18 cellular contexts compared by ENCODE assay signal in genomic region chr11:70682056-70682455, GRCh38.
DNase-seq lines count a peak whose midpoint lies in the region; ATAC-seq and TF ChIP-seq lines count a peak whose summit lies in the region.
"Had no signal": no experiment of that assay in that cellular context is flagged by ENCODE, and none has a peak within 500 bp of the region (broad histone marks: within the 10 kb centered on the region; RNA-seq: fewer than 3 reads in every experiment).

No MANE protein-coding gene starts in this region.

- H3K4me1 ChIP-seq in heart left ventricle (no peaks in the 10 kb centered on the region), neural progenitor cell (no peaks in the 10 kb centered on the region)
- H3K4me1 ChIP-seq: Caco-2 had no signal

- no peak overlapping the region for H3K9ac ChIP-seq in neural progenitor cell
- H3K9ac ChIP-seq: BLaER1 had no signal

- no peak overlapping the region for H3K27ac Mint-ChIP-seq in neural progenitor cell
- H3K27ac Mint-ChIP-seq in stimulated activated effector memory CD8-positive, alpha-beta T cell treated with anti-CD3 and anti-CD28 coated beads, Interleukin-12 subunit alpha, Interleukin-12 subunit beta, amount 100 ng/mL, for 72 hours: peak overlapping the region; percentile 22
- H3K27ac Mint-ChIP-seq: B cell; CD4-positive, CD25-positive, alpha-beta regulatory T cell; CD8-positive, alpha-beta T cell; GM23338 had no signal

- peaks cover 0 to 5% (median 0%) of the 10 kb centered on the region in 9 donors for H3K27me3 ChIP-seq in heart left ventricle
- no peaks in the 10 kb centered on the region for H3K27me3 ChIP-seq in neural progenitor cell
- H3K27me3 ChIP-seq: BLaER1 had no signal

- WGBS in heart left ventricle, 4 donors: 74 to 85% (median 83%) methylated on average over 7 to 10 of the region's 10 CpGs

- no peak for TF ChIP-seq POLR2A in heart left ventricle (IDR thresholded peaks at IDR 0.05)

- intact Hi-C loops in Right ventricle myocardium inferior (cut with DNase I) (no loop called here), heart left ventricle (cut with DNase I) (no loop called here)

- no peaks in the 10 kb centered on the region for H3K9me3 Mint-ChIP-seq in neural progenitor cell
- no peaks in the 10 kb centered on the region for H3K9me3 Mint-ChIP-seq in stimulated activated effector memory CD8-positive, alpha-beta T cell treated with anti-CD3 and anti-CD28 coated beads, Interleukin-12 subunit alpha, Interleukin-12 subunit beta, amount 100 ng/mL, for 72 hours
- H3K9me3 Mint-ChIP-seq: CD8-positive, alpha-beta T cell; GM23338; H9 had no signal

- no peak overlapping the region for H3K27ac ChIP-seq in heart left ventricle
- no peak overlapping the region for H3K27ac ChIP-seq in neural progenitor cell
- H3K27ac ChIP-seq: 22Rv1, BLaER1, C4-2B had no signal

- H2AFZ ChIP-seq in neural progenitor cell (replicated peaks): no peak overlapping the region
- H2AFZ ChIP-seq: GM23338 had no signal

- TF ChIP-seq CTCF in heart left ventricle (IDR thresholded peaks at IDR 0.05): no peak
- TF ChIP-seq CTCF in neural progenitor cell (IDR thresholded peaks at IDR 0.05): no peak
- TF ChIP-seq CTCF in GM13976 (IDR thresholded peaks at IDR 0.05; ENCODE audit: borderline replicate concordance, control extremely low read depth, extremely low read depth, insufficient read depth, missing control alignments): no peak

- no peaks in the 10 kb centered on the region for H3K36me3 Mint-ChIP-seq in neural progenitor cell
- no peaks in the 10 kb centered on the region for H3K36me3 Mint-ChIP-seq in stimulated activated effector memory CD8-positive, alpha-beta T cell treated with anti-CD3 and anti-CD28 coated beads, Interleukin-12 subunit alpha, Interleukin-12 subunit beta, amount 100 ng/mL, for 72 hours
- H3K36me3 Mint-ChIP-seq: CD4-positive, CD25-positive, alpha-beta regulatory T cell; CD8-positive, alpha-beta T cell had no signal

- no peaks in the 10 kb centered on the region for H3K79me2 ChIP-seq in neural progenitor cell (ENCODE audit: low read depth)

- ATAC-seq in Right ventricle myocardium inferior (no peak), heart left ventricle (no peak), HG03460 (IDR thresholded peaks at IDR 0.05; ENCODE audit: unreplicated experiment) (no peak)
- ATAC-seq in stimulated activated effector memory CD8-positive, alpha-beta T cell treated with anti-CD3 and anti-CD28 coated beads, Interleukin-12 subunit alpha, Interleukin-12 subunit beta, amount 100 ng/mL, for 72 hours: no peak
- ATAC-seq: CD8-positive, alpha-beta T cell; GM23338; HCT116 had no signal

- H3K4me3 ChIP-seq in heart left ventricle: no peak overlapping the region
- H3K4me3 ChIP-seq in neural progenitor cell: no peak overlapping the region
- H3K4me3 ChIP-seq: BLaER1, GM23338 had no signal

- H4K20me1 ChIP-seq in neural progenitor cell (ENCODE audit: low read depth): no peaks in the 10 kb centered on the region

- peaks cover 8% of the 10 kb centered on the region for H3K4me1 Mint-ChIP-seq in neural progenitor cell
- no peaks in the 10 kb centered on the region for H3K4me1 Mint-ChIP-seq in stimulated activated effector memory CD8-positive, alpha-beta T cell treated with anti-CD3 and anti-CD28 coated beads, Interleukin-12 subunit alpha, Interleukin-12 subunit beta, amount 100 ng/mL, for 72 hours
- H3K4me1 Mint-ChIP-seq: B cell; CD4-positive, CD25-positive, alpha-beta regulatory T cell had no signal

- H3K9me3 ChIP-seq in heart left ventricle (no peaks in the 10 kb centered on the region), neural progenitor cell (ENCODE audit: low read depth) (no peaks in the 10 kb centered on the region)
- H3K9me3 ChIP-seq: BLaER1, Caco-2 had no signal

- peak; percentile 11 for DNase-seq in Right ventricle myocardium inferior (ENCODE audit: missing footprints)
- no peak for DNase-seq in heart left ventricle
- no peak for DNase-seq in neural progenitor cell (ENCODE audit: low spot score)
- DNase-seq in stimulated activated effector memory CD8-positive, alpha-beta T cell treated with anti-CD3 and anti-CD28 coated beads, Interleukin-12 subunit alpha, Interleukin-12 subunit beta, amount 100 ng/mL, for 72 hours (ENCODE audit: low spot score in 2 of 2): no peak
- no peak for DNase-seq in GM13976 (ENCODE audit: low spot score)
- DNase-seq: Caco-2; CD4-positive, CD25-positive, alpha-beta regulatory T cell; CD8-positive, alpha-beta T cell; DMS153; DND-41; H9 had no signal

- H3K27me3 Mint-ChIP-seq in neural progenitor cell (ENCODE audit: insufficient read depth, low read depth): peaks cover 7% of the 10 kb centered on the region
- H3K27me3 Mint-ChIP-seq: CD4-positive, CD25-positive, alpha-beta regulatory T cell had no signal

- H3K4me2 ChIP-seq in neural progenitor cell: no peak overlapping the region
- H3K4me2 ChIP-seq: BLaER1, GM23338 had no signal

- H3K4me3 Mint-ChIP-seq in neural progenitor cell: peak overlapping the region; percentile 64
- H3K4me3 Mint-ChIP-seq in stimulated activated effector memory CD8-positive, alpha-beta T cell treated with anti-CD3 and anti-CD28 coated beads, Interleukin-12 subunit alpha, Interleukin-12 subunit beta, amount 100 ng/mL, for 72 hours: no peak overlapping the region
- H3K4me3 Mint-ChIP-seq: B cell; CD4-positive, CD25-positive, alpha-beta regulatory T cell; CD8-positive, alpha-beta T cell; GM23338; H9 had no signal

- H3K36me3 ChIP-seq in heart left ventricle: no peaks in the 10 kb centered on the region
- no peaks in the 10 kb centered on the region for H3K36me3 ChIP-seq in neural progenitor cell
- H3K36me3 ChIP-seq: BLaER1 had no signal

- in situ Hi-C loops in GM13976 (cut with MboI; ENCODE audit: low sequenced_read_pairs, unreplicated experiment): no loop called here

- H3F3A ChIP-seq in neural progenitor cell (ENCODE audit: low read depth): no peaks in the 10 kb centered on the region
